In the genomic region with DNA sequence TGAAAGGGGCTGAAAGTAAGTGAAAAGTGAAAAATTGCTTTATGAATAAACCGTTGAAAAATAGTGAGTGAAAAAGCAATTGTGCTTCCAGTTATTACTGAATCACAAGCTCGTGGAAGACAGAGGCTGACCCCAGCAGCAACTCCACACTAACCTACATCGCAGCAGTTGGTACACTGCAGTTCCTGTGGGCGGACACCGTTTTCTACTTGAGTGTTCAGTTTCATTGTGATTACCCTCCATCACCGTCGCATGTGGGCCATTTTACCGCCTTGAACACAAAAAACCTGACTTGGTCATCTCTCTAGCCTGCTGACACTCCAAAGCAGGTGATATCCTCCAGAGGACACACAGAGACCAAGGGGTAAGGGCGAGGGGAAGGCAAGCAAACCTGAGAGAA, we compare ENCODE assay signal across 8 cellular contexts. TPM values are rescaled to one million over a fixed set of nuclear protein-coding genes. Genes with fewer than 3 reads are reported as not detected.
A peak's percentile ranks its signal among the peaks of the same experiment; 100 is the strongest.
DNase-seq lines count a peak whose midpoint lies in the region; ATAC-seq, FAIRE-seq and TF ChIP-seq lines count a peak whose summit lies in the region.

No MANE protein-coding gene starts in this region.

- H3K4me3 ChIP-seq in pancreas, result no peak overlapping the region
- H3K4me3 ChIP-seq in heart right ventricle, result no peak overlapping the region

- H3K4me1 ChIP-seq in pancreas, result no peaks in the 10 kb centered on the region
- peaks cover 0 to 66% (median 0%) of the 10 kb centered on the region in 9 donors for H3K4me1 ChIP-seq in heart right ventricle

- TF ChIP-seq CTCF in pancreas (IDR thresholded peaks at IDR 0.05) (no peak), heart right ventricle (IDR thresholded peaks at IDR 0.05) (no peak)

- peak; percentile 81 for DNase-seq in activated CD4-positive, alpha-beta T cell treated with anti-CD3 and anti-CD28 coated beads, Interleukin-2, amount 10 ng/mL, durations not matched to agents 24 days and 14 days
- DNase-seq in stimulated activated CD4-positive, alpha-beta T cell treated with anti-CD3 and anti-CD28 coated beads, Interleukin-4, amount 100 ng/mL, for 1 hour, result peak; percentile 55
- DNase-seq in pancreas, result no peak
- no peak for DNase-seq in heart right ventricle
- DNase-seq in NCI-H2081 treated with DMSO at 0.1 percent for 48 hours (lab: John Stamatoyannopoulos, UW), result no peak
- DNase-seq in OCI-M2 (lab: John Stamatoyannopoulos, UW; ENCODE audit: unreplicated experiment), result no peak

- peak overlapping the region; percentile 88 for H3K27ac Mint-ChIP-seq in activated CD4-positive, alpha-beta T cell treated with anti-CD3 and anti-CD28 coated beads, Interleukin-2, amount 10 ng/mL, durations not matched to agents 24 days and 14 days

- FAIRE-seq in pancreas (lab: Jason Lieb, UNC), result no peak

- H3K36me3 Mint-ChIP-seq in activated CD4-positive, alpha-beta T cell treated with anti-CD3 and anti-CD28 coated beads, Interleukin-2, amount 10 ng/mL, durations not matched to agents 24 days and 14 days (ENCODE audit: low read depth), result peaks cover 10% of the 10 kb centered on the region

- H3K9me3 ChIP-seq in pancreas (no peaks in the 10 kb centered on the region), heart right ventricle (no peaks in the 10 kb centered on the region)

- H3K4me3 Mint-ChIP-seq in activated CD4-positive, alpha-beta T cell treated with anti-CD3 and anti-CD28 coated beads, Interleukin-2, amount 10 ng/mL, durations not matched to agents 24 days and 14 days, result peak overlapping the region; percentile 36

- ATAC-seq in GM19043 (IDR thresholded peaks at IDR 0.05; ENCODE audit: low read depth, unreplicated experiment) (peak; percentile 74), HG02885 (IDR thresholded peaks at IDR 0.05; ENCODE audit: poor library complexity, unreplicated experiment) (peak; percentile 88), pancreas (no peak), heart right ventricle (no peak)

- no peaks in the 10 kb centered on the region for H3K27me3 Mint-ChIP-seq in activated CD4-positive, alpha-beta T cell treated with anti-CD3 and anti-CD28 coated beads, Interleukin-2, amount 10 ng/mL, durations not matched to agents 24 days and 14 days

- 79% methylated on average over 9 of the region's 9 CpGs for WGBS in pancreas, 2 donors
- 96 to 97% methylated on average over 9 of the region's 9 CpGs for WGBS in heart right ventricle, 2 donors

- H3K4me1 Mint-ChIP-seq in activated CD4-positive, alpha-beta T cell treated with anti-CD3 and anti-CD28 coated beads, Interleukin-2, amount 10 ng/mL, durations not matched to agents 24 days and 14 days, result peaks cover 72% of the 10 kb centered on the region

- no peak overlapping the region for H3K27ac ChIP-seq in pancreas
- peak overlapping the region in 1 of 10 donors; percentile 75 for H3K27ac ChIP-seq in heart right ventricle

- intact Hi-C loops in activated CD4-positive, alpha-beta T cell treated with anti-CD3 and anti-CD28 coated beads, Interleukin-2, amount 10 ng/mL, durations not matched to agents 24 days and 14 days (cut with micrococcal nuclease), result loop anchor here (1.0 kb wide), 5 partner anchors 12 to 72 kb away; no protein-coding TSS in a partner anchor
- intact Hi-C loops in pancreas (cut with DNase I) (no loop called here), heart right ventricle (cut with DNase I) (no loop called here)

- no peaks in the 10 kb centered on the region for H3K27me3 ChIP-seq in pancreas
- H3K27me3 ChIP-seq in heart right ventricle, result peaks cover 0 to 18% (median 0%) of the 10 kb centered on the region in 7 donors

- peaks cover 2% of the 10 kb centered on the region for H3K9me3 Mint-ChIP-seq in activated CD4-positive, alpha-beta T cell treated with anti-CD3 and anti-CD28 coated beads, Interleukin-2, amount 10 ng/mL, durations not matched to agents 24 days and 14 days

- H3K36me3 ChIP-seq in pancreas (no peaks in the 10 kb centered on the region), heart right ventricle (peaks cover 0 to 7% (median 0%) of the 10 kb centered on the region in 9 donors)

RNA-seq across cellular contexts. Expression of gene PRDM1, which starts 28.4 kb away (rescaled TPM):
- total RNA-seq in activated CD4-positive, alpha-beta T cell treated with anti-CD3 and anti-CD28 coated beads, Interleukin-2, amount 10 ng/mL, durations not matched to agents 24 days and 14 days, result 35.9 and 37.4 TPM in 2 replicates
- 1 to 10 TPM in 4 of 6 donors, under 1 TPM in 2; 0.59 to 5.5 (median 1.3) TPM for total RNA-seq in pancreas
- polyA plus RNA-seq in pancreas, result under 1 TPM; 0.30 to 0.92 TPM
- total RNA-seq in heart right ventricle, result 10 to 100 TPM in 1 of 10 donors, 1 to 10 TPM in 8, under 1 TPM in 1; 0.47 to 11.2 (median 2.1) TPM
- under 1 TPM; 0.32 to 0.73 TPM for polyA plus RNA-seq in heart right ventricle

Comparison
In these comparisons a context has a peak if more than half of its experiments do, and no peak if none do; other contexts are left out.
1. ATAC-seq: peak in GM19043 (single experiment) and HG02885 (single experiment); none in pancreas (0 of 4) and heart right ventricle (0 of 8).
2. DNase-seq: peak in activated CD4-positive, alpha-beta T cell treated with anti-CD3 and anti-CD28 coated beads, Interleukin-2, amount 10 ng/mL, durations not matched to agents 24 days and 14 days (single experiment) and stimulated activated CD4-positive, alpha-beta T cell treated with anti-CD3 and anti-CD28 coated beads, Interleukin-4, amount 100 ng/mL, for 1 hour (single experiment); none in pancreas (0 of 6), heart right ventricle (0 of 2), NCI-H2081 treated with DMSO at 0.1 percent for 48 hours (single experiment) and OCI-M2 (single experiment).